Comparison of ENCODE assay signal across 9 cellular contexts in genomic region chr11:107927559-107927958, GRCh38. TPM values are rescaled to one million over a fixed set of nuclear protein-coding genes. Genes with fewer than 3 reads are reported as not detected.
DNase-seq lines count a peak whose midpoint lies in the region; ATAC-seq and TF ChIP-seq lines count a peak whose summit lies in the region.
"Had no signal": no experiment of that assay in that cellular context is flagged by ENCODE, and none has a peak within 500 bp of the region (broad histone marks: within the 10 kb centered on the region; RNA-seq: fewer than 3 reads in every experiment).

No MANE protein-coding gene starts in this region.

- peaks cover 3 to 14% (median 6%) of the 10 kb centered on the region in 4 donors for H3K4me1 Mint-ChIP-seq in CD4-positive, CD25-positive, alpha-beta regulatory T cell
- H3K4me1 Mint-ChIP-seq in central memory CD8-positive, alpha-beta T cell: peaks cover 7% of the 10 kb centered on the region
- peaks cover 6 to 19% (median 8%) of the 10 kb centered on the region in 4 donors for H3K4me1 Mint-ChIP-seq in naive thymus-derived CD8-positive, alpha-beta T cell

- H3K79me2 ChIP-seq in KMS-11 (ENCODE audit: insufficient read depth, low read depth): no peaks in the 10 kb centered on the region

- H3K36me3 Mint-ChIP-seq in CD4-positive, CD25-positive, alpha-beta regulatory T cell: no peaks in the 10 kb centered on the region
- H3K36me3 Mint-ChIP-seq in central memory CD8-positive, alpha-beta T cell (ENCODE audit: insufficient read depth): peaks cover 6% of the 10 kb centered on the region
- H3K36me3 Mint-ChIP-seq in naive thymus-derived CD8-positive, alpha-beta T cell: peaks cover 4 to 24% (median 5%) of the 10 kb centered on the region in 3 donors

- no peak overlapping the region for H3K27ac ChIP-seq in CD4-positive, CD25-positive, alpha-beta regulatory T cell (ENCODE audit: insufficient read depth, low read length, poor library complexity, severe bottlenecking)
- H3K27ac ChIP-seq in KMS-11: no peak overlapping the region
- H3K27ac ChIP-seq: RWPE1 had no signal

- peak overlapping the region; percentile 30; the same call in 1 of the 2 replicates for H3K4me2 ChIP-seq in KMS-11

- H3K27ac Mint-ChIP-seq in CD4-positive, CD25-positive, alpha-beta regulatory T cell: no peak overlapping the region
- H3K27ac Mint-ChIP-seq in central memory CD8-positive, alpha-beta T cell (ENCODE audit: low read depth): no peak overlapping the region
- H3K27ac Mint-ChIP-seq in naive thymus-derived CD8-positive, alpha-beta T cell: no peak overlapping the region

- peaks cover 15% of the 10 kb centered on the region for H3K4me1 ChIP-seq in CD4-positive, CD25-positive, alpha-beta regulatory T cell (ENCODE audit: control insufficient read depth, insufficient read depth, low read length, poor library complexity, severe bottlenecking)
- H3K4me1 ChIP-seq in KMS-11 (ENCODE audit: low read depth, poor library complexity, severe bottlenecking): no peaks in the 10 kb centered on the region

- H3K4me3 ChIP-seq in CD4-positive, CD25-positive, alpha-beta regulatory T cell (ENCODE audit: low read depth, low read length): peak overlapping the region; percentile 55
- no peak overlapping the region for H3K4me3 ChIP-seq in KMS-11 (IDR thresholded peaks at IDR 0.05; ENCODE audit: insufficient read depth, low read depth, low read length)

- H3K9me3 Mint-ChIP-seq in CD4-positive, CD25-positive, alpha-beta regulatory T cell: peaks cover 0 to 3% (median 0%) of the 10 kb centered on the region in 7 donors
- H3K9me3 Mint-ChIP-seq in central memory CD8-positive, alpha-beta T cell: no peaks in the 10 kb centered on the region
- H3K9me3 Mint-ChIP-seq in naive thymus-derived CD8-positive, alpha-beta T cell: peaks cover 0 to 14% (median 3%) of the 10 kb centered on the region in 9 donors

- peaks cover 12% of the 10 kb centered on the region for H3K27me3 ChIP-seq in CD4-positive, CD25-positive, alpha-beta regulatory T cell (ENCODE audit: control insufficient read depth, insufficient read depth, low read length)
- no peaks in the 10 kb centered on the region for H3K27me3 ChIP-seq in KMS-11 (ENCODE audit: insufficient read depth, low read depth)

- H3K4me3 Mint-ChIP-seq in CD4-positive, CD25-positive, alpha-beta regulatory T cell: peak overlapping the region in 3 of 4 donors; percentile 29 to 64 (median 60)
- peak overlapping the region; percentile 77 for H3K4me3 Mint-ChIP-seq in central memory CD8-positive, alpha-beta T cell
- H3K4me3 Mint-ChIP-seq in naive thymus-derived CD8-positive, alpha-beta T cell: peak overlapping the region; percentile 18 to 90 (median 55)

- no peaks in the 10 kb centered on the region for H3K36me3 ChIP-seq in CD4-positive, CD25-positive, alpha-beta regulatory T cell (ENCODE audit: control insufficient read depth, insufficient read depth, low read length)
- H3K36me3 ChIP-seq in KMS-11 (ENCODE audit: insufficient read depth): no peaks in the 10 kb centered on the region

- H3K27me3 Mint-ChIP-seq in CD4-positive, CD25-positive, alpha-beta regulatory T cell: peaks cover 71% of the 10 kb centered on the region
- H3K27me3 Mint-ChIP-seq in central memory CD8-positive, alpha-beta T cell: peaks cover 54% of the 10 kb centered on the region
- H3K27me3 Mint-ChIP-seq in naive thymus-derived CD8-positive, alpha-beta T cell: peaks cover 22 to 68% (median 37%) of the 10 kb centered on the region in 5 donors

- no peaks in the 10 kb centered on the region for H4K20me1 ChIP-seq in KMS-11 (ENCODE audit: insufficient read depth)

- DNase-seq in CD4-positive, CD25-positive, alpha-beta regulatory T cell: no peak
- DNase-seq in central memory CD8-positive, alpha-beta T cell (ENCODE audit: low spot score in 2 of 2): no peak
- DNase-seq in naive thymus-derived CD8-positive, alpha-beta T cell: no peak
- DNase-seq in midbrain (lab: John Stamatoyannopoulos, UW) (no peak), mesenteric fat pad (ENCODE audit: low spot score) (no peak), GM03348 (ENCODE audit: low spot score) (no peak)

- H2AFZ ChIP-seq in KMS-11 (ENCODE audit: low read depth): peak overlapping the region; percentile 71

- POLR2A ChIA-PET in naive thymus-derived CD8-positive, alpha-beta T cell (lab: Charles Lee): no interaction called here

- H3K9ac ChIP-seq in KMS-11: peak overlapping the region; percentile 35; the same call in 1 of the 2 replicates

- H3K9me3 ChIP-seq in CD4-positive, CD25-positive, alpha-beta regulatory T cell (ENCODE audit: control insufficient read depth in 2 of 2, low read length in 2 of 2): no peaks in the 10 kb centered on the region

- no peak for ATAC-seq in CD4-positive, CD25-positive, alpha-beta regulatory T cell (ENCODE audit: low read depth in 2 of 2)
- no peak for ATAC-seq in central memory CD8-positive, alpha-beta T cell (replicated peaks; ENCODE audit: extremely low read depth, poor library complexity, severe bottlenecking)
- no peak for ATAC-seq in naive thymus-derived CD8-positive, alpha-beta T cell
- no peak for ATAC-seq in HG02884 (IDR thresholded peaks at IDR 0.05; ENCODE audit: unreplicated experiment)

- TF ChIP-seq CTCF in KMS-11 (conservative IDR thresholded peaks at IDR 0.05; ENCODE audit: low read depth, low read length): no peak

RNA-seq across cellular contexts. Expression of gene RAB39A, which starts 0.7 kb away (rescaled TPM):
- total RNA-seq in CD4-positive, CD25-positive, alpha-beta regulatory T cell: not detected
- under 1 TPM in 1 of 4 donors, not detected in 3; 0.11 TPM for polyA plus RNA-seq in CD4-positive, CD25-positive, alpha-beta regulatory T cell
- total RNA-seq in naive thymus-derived CD8-positive, alpha-beta T cell: under 1 TPM in 1 of 2 experiments, not detected in 1; 0.18 TPM
- polyA plus RNA-seq in naive thymus-derived CD8-positive, alpha-beta T cell: not detected
- total RNA-seq in mesenteric fat pad: 4.0 TPM
